ENCODE assay signal across 18 cellular contexts in the genomic region with DNA sequence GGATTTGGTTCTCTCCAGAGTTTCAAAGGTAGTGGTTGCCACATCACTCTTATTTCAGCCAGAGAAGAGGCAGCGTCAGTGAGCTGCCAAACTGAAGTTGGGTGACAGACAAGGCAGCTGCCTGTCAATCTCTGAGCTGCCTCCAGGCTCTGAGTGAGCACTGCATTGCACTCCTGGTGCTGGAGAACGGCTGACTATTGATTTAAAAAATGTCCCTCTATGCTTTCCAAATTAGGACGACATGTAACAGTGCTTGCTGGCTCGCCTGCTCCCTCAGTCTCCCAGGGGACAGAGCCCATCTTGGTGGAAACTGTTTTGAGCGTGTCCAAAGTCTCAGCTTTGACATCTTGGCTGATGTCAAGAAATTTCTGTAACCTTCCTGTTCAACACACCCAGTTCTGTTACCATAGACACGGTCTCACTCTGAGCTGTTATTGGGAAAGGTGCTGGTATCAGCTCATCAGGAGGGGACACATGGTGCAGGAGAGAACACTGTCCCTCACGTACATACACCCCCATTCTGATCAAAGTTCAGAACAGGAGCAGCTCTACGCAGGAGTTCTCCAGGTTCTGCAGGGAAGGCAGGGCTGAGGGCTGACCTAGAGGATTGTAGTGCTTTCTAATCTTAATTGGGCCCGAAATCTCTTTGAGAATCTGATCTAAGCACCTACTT. TPM values are rescaled to one million over a fixed set of nuclear protein-coding genes. Genes with fewer than 3 reads are reported as not detected.
DNase-seq lines count a peak whose midpoint lies in the region; ATAC-seq, FAIRE-seq and TF ChIP-seq lines count a peak whose summit lies in the region.
"Had no signal": no experiment of that assay in that cellular context is flagged by ENCODE, and none has a peak within 500 bp of the region (broad histone marks: within the 10 kb centered on the region; RNA-seq: fewer than 3 reads in every experiment).

No MANE protein-coding gene starts in this region.

- H3K9me3 ChIP-seq in right lobe of liver (no peaks in the 10 kb centered on the region), neuronal stem cell (replicated peaks in 1 of 2; ENCODE audit: control insufficient read depth in 2 of 2, insufficient read depth in 1 of 2, low read depth in 1 of 2, low read length in 2 of 2) (no peaks in the 10 kb centered on the region)
- H3K9me3 ChIP-seq: body of pancreas, testis had no signal

- H3K27ac ChIP-seq in caudate nucleus (ENCODE audit: low read depth, low read length) = peak overlapping the region; percentile 91
- H3K27ac ChIP-seq in right lobe of liver = no peak overlapping the region
- H3K27ac ChIP-seq in neuronal stem cell (replicated peaks; ENCODE audit: low read length) = no peak overlapping the region
- H3K27ac ChIP-seq: SK-N-MC, testis had no signal

- TF ChIP-seq POLR2A in GM12892 (IDR thresholded peaks at IDR 0.05; ENCODE audit: low read depth, low read length) (no peak), right lobe of liver (IDR thresholded peaks at IDR 0.05) (no peak)

- no peak overlapping the region for H3K4me3 ChIP-seq in right lobe of liver
- H3K4me3 ChIP-seq in neuronal stem cell (ENCODE audit: low read length in 2 of 2) = no peak overlapping the region
- H3K4me3 ChIP-seq: body of pancreas, SK-N-MC, testis had no signal

- no peak overlapping the region for H2AFZ ChIP-seq in neuronal stem cell (ENCODE audit: low read length)

- no peak overlapping the region for H2BK12ac ChIP-seq in neuronal stem cell (ENCODE audit: low read length)

- H3K18ac ChIP-seq in neuronal stem cell (ENCODE audit: low read length) = no peak overlapping the region

- no peak overlapping the region for H3K9ac ChIP-seq in neuronal stem cell (ENCODE audit: low read depth, low read length, poor library complexity)

- H4K91ac ChIP-seq in neuronal stem cell (ENCODE audit: low read depth, low read length, poor library complexity) = no peak overlapping the region

- H3K9me3 Mint-ChIP-seq in stimulated activated memory B cell treated with anti-CD40 and anti-IgM and Interleukin-4, amounts not matched to agents 10 μg/mL and 1 μg/mL and 100 μg/mL, for 72 hours = no peaks in the 10 kb centered on the region

- H3K14ac ChIP-seq in neuronal stem cell (ENCODE audit: low read length) = no peak overlapping the region

- H3K4me3 Mint-ChIP-seq in stimulated activated memory B cell treated with anti-CD40 and anti-IgM and Interleukin-4, amounts not matched to agents 10 μg/mL and 1 μg/mL and 100 μg/mL, for 72 hours = no peak overlapping the region
- H3K4me3 Mint-ChIP-seq: B cell had no signal

- ATAC-seq in right lobe of liver = peak; percentile 52 to 82 (median 66)
- ATAC-seq in stimulated activated memory B cell treated with anti-CD40 and anti-IgM and Interleukin-4, amounts not matched to agents 10 μg/mL and 1 μg/mL and 100 μg/mL, for 72 hours = no peak
- no peak for ATAC-seq in HG02763 (IDR thresholded peaks at IDR 0.05; ENCODE audit: unreplicated experiment)
- ATAC-seq: body of pancreas had no signal

- H3K23ac ChIP-seq in neuronal stem cell (ENCODE audit: low read depth, low read length, poor library complexity) = no peak overlapping the region

- peaks cover 10% of the 10 kb centered on the region for H3K36me3 Mint-ChIP-seq in stimulated activated memory B cell treated with anti-CD40 and anti-IgM and Interleukin-4, amounts not matched to agents 10 μg/mL and 1 μg/mL and 100 μg/mL, for 72 hours

- H2BK15ac ChIP-seq in neuronal stem cell (ENCODE audit: low read length) = no peak overlapping the region

- no peak overlapping the region for H2BK5ac ChIP-seq in neuronal stem cell (ENCODE audit: low read length)

- WGBS in right lobe of liver (ENCODE audit: insufficient coverage, low coverage, low lambda C conversion rate, missing lambda C conversion rate) = 36% methylated on average over 7 of the region's 9 CpGs
- no CpG with 5 or more reads among the region's 9 CpGs for WGBS in neuronal stem cell (ENCODE audit: extremely low coverage in 2 of 2, insufficient read length in 2 of 2, insufficient replicate concordance in 1 of 2), 2 donors

- no peaks in the 10 kb centered on the region for H3K79me1 ChIP-seq in neuronal stem cell (ENCODE audit: low read depth, low read length)

- no peaks in the 10 kb centered on the region for H3K4me1 Mint-ChIP-seq in stimulated activated memory B cell treated with anti-CD40 and anti-IgM and Interleukin-4, amounts not matched to agents 10 μg/mL and 1 μg/mL and 100 μg/mL, for 72 hours
- H3K4me1 Mint-ChIP-seq: B cell had no signal

- FAIRE-seq in GM12892 (lab: Jason Lieb, UNC) = peak; percentile 36

- no peaks in the 10 kb centered on the region for H3K27me3 ChIP-seq in right lobe of liver
- H3K27me3 ChIP-seq in neuronal stem cell (ENCODE audit: control insufficient read depth in 3 of 3, insufficient read depth in 3 of 3, low read depth in 1 of 3, low read length in 3 of 3) = no peaks in the 10 kb centered on the region
- H3K27me3 ChIP-seq: body of pancreas, testis had no signal

- peak overlapping the region; percentile 4 for H3K27ac Mint-ChIP-seq in stimulated activated memory B cell treated with anti-CD40 and anti-IgM and Interleukin-4, amounts not matched to agents 10 μg/mL and 1 μg/mL and 100 μg/mL, for 72 hours

- H3K27me3 Mint-ChIP-seq in stimulated activated memory B cell treated with anti-CD40 and anti-IgM and Interleukin-4, amounts not matched to agents 10 μg/mL and 1 μg/mL and 100 μg/mL, for 72 hours = no peaks in the 10 kb centered on the region
- H3K27me3 Mint-ChIP-seq: B cell had no signal

- no peak overlapping the region for H3K4ac ChIP-seq in neuronal stem cell (ENCODE audit: low read length)

- H2AK5ac ChIP-seq in neuronal stem cell (ENCODE audit: low read depth, low read length) = no peak overlapping the region

- H4K8ac ChIP-seq in neuronal stem cell (ENCODE audit: low read depth, low read length) = no peak overlapping the region

- in situ Hi-C loops in GM13977 (cut with MboI; ENCODE audit: low pct_unique_long_range_greater_than_20kb, low sequenced_read_pairs, unreplicated experiment) = no loop called here

- TF ChIP-seq CTCF in right lobe of liver (IDR thresholded peaks at IDR 0.05) (no peak), GM13977 (IDR thresholded peaks at IDR 0.05; ENCODE audit: extremely low read depth, insufficient read depth, missing control alignments) (no peak)

- no peak for DNase-seq in GM12892 (ENCODE audit: insufficient read length)
- peak in 28 of 61 donors; percentile 9 to 83 (median 41) for DNase-seq in caudate nucleus (lab: John Stamatoyannopoulos, UW)
- DNase-seq in right lobe of liver = peak in 1 of 3 donors; percentile 62
- DNase-seq in GM13977 (ENCODE audit: low spot score) = no peak
- no peak for DNase-seq in stimulated activated CD4-positive, alpha-beta T cell treated with anti-CD3 and anti-CD28 coated beads, Interleukin-1b, Interleukin-23, amount 100 ng/mL, for 48 hours
- DNase-seq in neuronal stem cell (ENCODE audit: low spot score) = no peak
- DNase-seq: activated naive CD4-positive, alpha-beta T cell treated with Interleukin-2 at 50 U/mL for 16 hours; body of pancreas; effector CD8-positive, alpha-beta T cell; KBM-7; mammary epithelial cell; NCI-H1092 treated with DMSO at 0.1 percent for 48 hours; T1000; testis had no signal

- H3K4me1 ChIP-seq in right lobe of liver (peaks cover 0 to 14% (median 5%) of the 10 kb centered on the region in 4 donors), neuronal stem cell (ENCODE audit: control insufficient read depth in 2 of 2, insufficient read depth in 1 of 2, low read depth in 1 of 2, low read length in 2 of 2) (peaks cover 5 to 7% of the 10 kb centered on the region in 2 donors)
- H3K4me1 ChIP-seq: body of pancreas, testis had no signal

- intact Hi-C loops in right lobe of liver (cut with DNase I) = no loop called here

- H3K36me3 ChIP-seq in right lobe of liver (peaks cover 2 to 22% (median 7%) of the 10 kb centered on the region in 4 donors), neuronal stem cell (replicated peaks in 1 of 2; ENCODE audit: control insufficient read depth in 2 of 2, insufficient read depth in 2 of 2, low read length in 2 of 2) (peaks cover 15 to 39% of the 10 kb centered on the region in 2 donors)

- H2BK120ac ChIP-seq in neuronal stem cell (ENCODE audit: low read depth, low read length) = no peak overlapping the region

- H3K4me2 ChIP-seq in neuronal stem cell (ENCODE audit: insufficient read depth, low read length, poor library complexity, severe bottlenecking) = no peak overlapping the region

RNA-seq across cellular contexts. Expression of a gene that starts 15.7 kb away (rescaled TPM):
- 0.08 TPM for polyA plus RNA-seq in GM12892 (2012; ENCODE audit: missing spikeins)
- total RNA-seq in right lobe of liver = 1 to 10 TPM; 1.5 to 4.4 (median 1.9) TPM
- not detected for polyA plus RNA-seq in neuronal stem cell (2013, experiment 1 of 2)
- not detected for polyA plus RNA-seq in neuronal stem cell (2013, experiment 2 of 2)
- total RNA-seq: B cell had no signal

RNA-seq across cellular contexts. Expression of a gene that starts 18.6 kb away (rescaled TPM):
- 43.2 TPM for polyA plus RNA-seq in GM12892 (2012; ENCODE audit: missing spikeins)
- 10 to 100 TPM; 39.4 to 57.9 (median 43.8) TPM for total RNA-seq in right lobe of liver
- 40.3 TPM for polyA plus RNA-seq in neuronal stem cell (2013, experiment 1 of 2)
- 38.7 TPM for polyA plus RNA-seq in neuronal stem cell (2013, experiment 2 of 2)

RNA-seq across cellular contexts. Expression of a gene that starts 26.6 kb away (rescaled TPM):
- polyA plus RNA-seq in GM12892 (2012; ENCODE audit: missing spikeins) = 27.8 TPM
- total RNA-seq in right lobe of liver = 10 to 100 TPM; 34.8 to 54.8 (median 41.8) TPM
- 17.5 TPM for polyA plus RNA-seq in neuronal stem cell (2013, experiment 1 of 2)
- 17.1 TPM for polyA plus RNA-seq in neuronal stem cell (2013, experiment 2 of 2)

Comparison
In these comparisons a context has a peak if more than half of its experiments do, and no peak if none do; other contexts are left out.
1. ATAC-seq: peak in right lobe of liver (4 of 4); none in stimulated activated memory B cell treated with anti-CD40 and anti-IgM and Interleukin-4, amounts not matched to agents 10 μg/mL and 1 μg/mL and 100 μg/mL, for 72 hours (single experiment) and HG02763 (single experiment).